In genomic region chr1:27031235-27032118, GRCh38 we compare ENCODE assay signal across 9 cellular contexts. TPM values are rescaled to one million over a fixed set of nuclear protein-coding genes. Genes with fewer than 3 reads are reported as not detected.
DNase-seq lines count a peak whose midpoint lies in the region; ATAC-seq and TF ChIP-seq lines count a peak whose summit lies in the region.
"Had no signal": no experiment of that assay in that cellular context is flagged by ENCODE, and none has a peak within 500 bp of the region (broad histone marks: within the 10 kb centered on the region; RNA-seq: fewer than 3 reads in every experiment).

No MANE protein-coding gene starts in this region.

- TF ChIP-seq RAD21 in liver (IDR thresholded peaks at IDR 0.05), result no peak

- peak; percentile 78 to 83 for ATAC-seq in upper lobe of left lung (ENCODE audit: low FRiP score in 2 of 2)
- ATAC-seq in HG03095 (IDR thresholded peaks at IDR 0.05; ENCODE audit: unreplicated experiment), result no peak
- ATAC-seq: GM12878 had no signal

- H3K9ac ChIP-seq in liver (ENCODE audit: low read depth in 1 of 2, low read length in 2 of 2), result no peak overlapping the region

- peak in 3 of 4 donors; percentile 31 to 81 (median 60) for TF ChIP-seq EP300 in upper lobe of left lung (IDR thresholded peaks at IDR 0.05)

- WGBS in liver, result 46% methylated on average over 43 of the region's 43 CpGs
- 19 to 41% methylated on average over 13 to 36 of the region's 43 CpGs for WGBS in upper lobe of left lung, 2 donors

- no peak overlapping the region for H3K4me3 ChIP-seq in liver (ENCODE audit: low read depth in 1 of 3, low read length in 3 of 3)
- peak overlapping the region in 3 of 4 donors; percentile 28 to 44 (median 41) for H3K4me3 ChIP-seq in upper lobe of left lung
- H3K4me3 ChIP-seq: GM12878 had no signal

- DNase-seq in AG08395 (ENCODE audit: low spot score) (peak; percentile 89), MV-4-11 (lab: John Stamatoyannopoulos, UW) (peak; percentile 12), dermis microvascular lymphatic vessel endothelial cell (ENCODE audit: low read depth in 2 of 2) (peak; percentile 60 to 91), upper lobe of left lung (peak; percentile 82 to 93), NCI-H1930 (lab: John Stamatoyannopoulos, UW) (no peak), GDM1 (lab: John Stamatoyannopoulos, UW) (no peak)

- peak overlapping the region; percentile 24 to 43 for H3K27ac ChIP-seq in liver (ENCODE audit: low read depth in 1 of 2, low read length in 2 of 2)
- H3K27ac ChIP-seq in upper lobe of left lung, result peak overlapping the region; percentile 78 to 89 (median 88)

- H3K36me3 ChIP-seq in liver (ENCODE audit: control insufficient read depth in 4 of 4, insufficient read depth in 3 of 4, low read depth in 1 of 4, low read length in 3 of 4) (no peaks in the 10 kb centered on the region), upper lobe of left lung (no peaks in the 10 kb centered on the region)

- peak in 1 of 4 donors; percentile 45 for TF ChIP-seq POLR2A in upper lobe of left lung (IDR thresholded peaks at IDR 0.05)

- TF ChIP-seq CTCF in liver (IDR thresholded peaks at IDR 0.05; ENCODE audit: low read depth, low read length, missing input control), result no peak
- peak in 1 of 6 experiments; percentile 15 for TF ChIP-seq CTCF in upper lobe of left lung (IDR thresholded peaks at IDR 0.05)

- H3K27me3 ChIP-seq in liver (ENCODE audit: control insufficient read depth in 4 of 4, insufficient read depth in 4 of 4, low read length in 3 of 4) (no peaks in the 10 kb centered on the region), upper lobe of left lung (no peaks in the 10 kb centered on the region)

- H3K9me3 ChIP-seq in liver (ENCODE audit: control insufficient read depth in 4 of 4, low read length in 3 of 4) (no peaks in the 10 kb centered on the region), upper lobe of left lung (no peaks in the 10 kb centered on the region)

- no peaks in the 10 kb centered on the region for H3K4me1 ChIP-seq in liver (ENCODE audit: control insufficient read depth in 4 of 4, insufficient read depth in 4 of 4, low read length in 3 of 4)
- peaks cover 35 to 52% (median 40%) of the 10 kb centered on the region in 4 donors for H3K4me1 ChIP-seq in upper lobe of left lung

TF ChIP-seq in liver, 16 proteins besides CTCF, POLR2A, EP300 and RAD21:
- TF ChIP-seq NR2F2 (IDR thresholded peaks at IDR 0.05) (peak; percentile 24), FOXA1 (IDR thresholded peaks at IDR 0.05) (no peak)

RNA-seq across cellular contexts. Expression of gene TENT5B, which starts 18.8 kb away (rescaled TPM):
- under 0.01 and 0.26 TPM in 2 replicates for total RNA-seq in dermis microvascular lymphatic vessel endothelial cell
- under 1 TPM; 0.23 to 0.59 TPM for total RNA-seq in liver
- polyA plus RNA-seq in liver, result under 1 TPM; 0.25 to 0.47 TPM
- 100 to 1,000 TPM in 1 of 6 donors, 10 to 100 TPM in 5; 10.5 to 124 (median 43.1) TPM for total RNA-seq in upper lobe of left lung

RNA-seq across cellular contexts. Expression of gene TRNP1, which starts 38.0 kb away (rescaled TPM):
- total RNA-seq in dermis microvascular lymphatic vessel endothelial cell (1.4 and 3.1 TPM in 2 replicates), liver (10 to 100 TPM in 1 of 2 donors, 1 to 10 TPM in 1; 1.3 to 10.0 TPM), upper lobe of left lung (10 to 100 TPM in 5 of 6 donors, 1 to 10 TPM in 1; 9.1 to 38.0 (median 26.0) TPM)
- polyA plus RNA-seq in liver, result 1 to 10 TPM in 1 of 2 donors, under 1 TPM in 1; 0.97 to 3.5 TPM
- polyA plus RNA-seq: GM12878 had no signal

Comparison
In these comparisons a context has a peak if more than half of its experiments do, and no peak if none do; other contexts are left out.
1. DNase-seq: peak in AG08395 (single experiment), MV-4-11 (single experiment), dermis microvascular lymphatic vessel endothelial cell (2 of 2) and upper lobe of left lung (2 of 2); none in NCI-H1930 (0 of 2) and GDM1 (single experiment).
2. H3K4me3 ChIP-seq: peak in upper lobe of left lung (3 of 4); none in liver (0 of 3).